24 cellular contexts compared by ENCODE assay signal in genomic region chr17:6346387-6346786, GRCh38.
"Had no signal": no experiment of that assay in that cellular context is flagged by ENCODE, and none has a peak within 500 bp of the region (broad histone marks: within the 10 kb centered on the region; RNA-seq: fewer than 3 reads in every experiment).

No MANE protein-coding gene starts in this region.

- H3K9me3 ChIP-seq: body of pancreas, psoas muscle, sigmoid colon, thoracic aorta had no signal

- H3K4me1 Mint-ChIP-seq: activated T-helper 17 cell treated with anti-CD3 and anti-CD28 coated beads, Interleukin-2, amount 50 U/mL, for 72 hours; naive thymus-derived CD4-positive, alpha-beta T cell; stimulated activated effector memory CD8-positive, alpha-beta T cell treated with anti-CD3 and anti-CD28 coated beads, Interleukin-12 subunit alpha, Interleukin-12 subunit beta, amount 100 ng/mL, for 72 hours had no signal

- H3K79me2 ChIP-seq: parathyroid adenoma had no signal

- H3K9me3 Mint-ChIP-seq: activated naive CD4-positive, alpha-beta T cell treated with anti-CD3 and anti-CD28 coated beads, Interleukin-2, amount 50 U/mL, for 72 hours; activated T-cell treated with anti-CD3 and anti-CD28 coated beads, Interleukin-2, amount 50 U/mL, for 4 hours; activated T-helper 17 cell treated with anti-CD3 and anti-CD28 coated beads, Interleukin-2, amount 50 U/mL, for 72 hours; dendritic cell treated with granulocyte-macrophage colony-stimulating factor and Interleukin-4, amounts not matched to agents 40 ng/mL and 50 ng/mL, for 4 days; stimulated activated effector memory CD8-positive, alpha-beta T cell treated with anti-CD3 and anti-CD28 coated beads, Interleukin-12 subunit alpha, Interleukin-12 subunit beta, amount 100 ng/mL, for 72 hours; stimulated activated naive CD8-positive, alpha-beta T cell treated with anti-CD3 and anti-CD28 coated beads, Interleukin-15, Interleukin-2, amounts not matched to agents 100 ng/mL and 50 ng/mL, for 24 hours had no signal

- H3K27ac Mint-ChIP-seq: activated naive CD4-positive, alpha-beta T cell treated with anti-CD3 and anti-CD28 coated beads, Interleukin-2, amount 50 U/mL, for 72 hours; activated T-helper 17 cell treated with anti-CD3 and anti-CD28 coated beads, Interleukin-2, amount 50 U/mL, for 72 hours; dendritic cell treated with granulocyte-macrophage colony-stimulating factor and Interleukin-4, amounts not matched to agents 40 ng/mL and 50 ng/mL, for 4 days; naive thymus-derived CD4-positive, alpha-beta T cell; stimulated activated effector memory CD8-positive, alpha-beta T cell treated with anti-CD3 and anti-CD28 coated beads, Interleukin-12 subunit alpha, Interleukin-12 subunit beta, amount 100 ng/mL, for 72 hours; stimulated activated naive CD8-positive, alpha-beta T cell treated with anti-CD3 and anti-CD28 coated beads, Interleukin-15, Interleukin-2, amounts not matched to agents 100 ng/mL and 50 ng/mL, for 24 hours had no signal

- H3K4me1 ChIP-seq: body of pancreas, parathyroid adenoma, psoas muscle, sigmoid colon had no signal

- H3K36me3 ChIP-seq: cardiac muscle cell, sigmoid colon, thoracic aorta had no signal

- DNase-seq: activated CD4-positive, alpha-beta T cell treated with anti-CD3 and anti-CD28 coated beads for 48 hours; activated CD4-positive, alpha-beta T cell treated with anti-CD3 and anti-CD28 coated beads, Interleukin-2, amount 50 U/mL, for 48 hours; activated T-cell treated with anti-CD3 and anti-CD28 coated beads, Interleukin-2, amount 50 U/mL, for 4 hours; body of pancreas; effector CD4-positive, alpha-beta T cell; hippocampal formation; kidney; left colon; midbrain; naive thymus-derived CD4-positive, alpha-beta T cell; occipital lobe; psoas muscle; sigmoid colon; small intestine; stimulated activated CD4-positive, alpha-beta T cell treated with anti-CD3 and anti-CD28 coated beads, Interleukin-4, amount 100 ng/mL, for 24 hours; trophoblast cell had no signal

- H3K4me3 Mint-ChIP-seq: activated T-cell treated with anti-CD3 and anti-CD28 coated beads, Interleukin-2, amount 50 U/mL, for 4 hours; activated T-helper 17 cell treated with anti-CD3 and anti-CD28 coated beads, Interleukin-2, amount 50 U/mL, for 72 hours; dendritic cell treated with granulocyte-macrophage colony-stimulating factor and Interleukin-4, amounts not matched to agents 40 ng/mL and 50 ng/mL, for 4 days; naive thymus-derived CD4-positive, alpha-beta T cell; stimulated activated effector memory CD8-positive, alpha-beta T cell treated with anti-CD3 and anti-CD28 coated beads, Interleukin-12 subunit alpha, Interleukin-12 subunit beta, amount 100 ng/mL, for 72 hours; stimulated activated naive CD8-positive, alpha-beta T cell treated with anti-CD3 and anti-CD28 coated beads, Interleukin-15, Interleukin-2, amounts not matched to agents 100 ng/mL and 50 ng/mL, for 24 hours had no signal

- H2AFZ ChIP-seq: parathyroid adenoma had no signal

- ATAC-seq: activated naive CD4-positive, alpha-beta T cell treated with anti-CD3 and anti-CD28 coated beads, Interleukin-2, amount 50 U/mL, for 72 hours; activated T-cell treated with anti-CD3 and anti-CD28 coated beads, Interleukin-2, amount 50 U/mL, for 4 hours; activated T-helper 17 cell treated with anti-CD3 and anti-CD28 coated beads, Interleukin-2, amount 50 U/mL, for 72 hours; body of pancreas; left colon; naive thymus-derived CD4-positive, alpha-beta T cell; psoas muscle; stimulated activated effector memory CD8-positive, alpha-beta T cell treated with anti-CD3 and anti-CD28 coated beads, Interleukin-12 subunit alpha, Interleukin-12 subunit beta, amount 100 ng/mL, for 72 hours had no signal

- H3K4me3 ChIP-seq: body of pancreas, cardiac muscle cell, psoas muscle, sigmoid colon, thoracic aorta had no signal

- H3K36me3 Mint-ChIP-seq: activated naive CD4-positive, alpha-beta T cell treated with anti-CD3 and anti-CD28 coated beads, Interleukin-2, amount 50 U/mL, for 72 hours; naive thymus-derived CD4-positive, alpha-beta T cell; stimulated activated effector memory CD8-positive, alpha-beta T cell treated with anti-CD3 and anti-CD28 coated beads, Interleukin-12 subunit alpha, Interleukin-12 subunit beta, amount 100 ng/mL, for 72 hours had no signal

- H3K27me3 ChIP-seq: body of pancreas, sigmoid colon had no signal

- H3K27ac ChIP-seq: body of pancreas, cardiac muscle cell, parathyroid adenoma, psoas muscle, sigmoid colon, thoracic aorta had no signal
